In the genomic region with DNA sequence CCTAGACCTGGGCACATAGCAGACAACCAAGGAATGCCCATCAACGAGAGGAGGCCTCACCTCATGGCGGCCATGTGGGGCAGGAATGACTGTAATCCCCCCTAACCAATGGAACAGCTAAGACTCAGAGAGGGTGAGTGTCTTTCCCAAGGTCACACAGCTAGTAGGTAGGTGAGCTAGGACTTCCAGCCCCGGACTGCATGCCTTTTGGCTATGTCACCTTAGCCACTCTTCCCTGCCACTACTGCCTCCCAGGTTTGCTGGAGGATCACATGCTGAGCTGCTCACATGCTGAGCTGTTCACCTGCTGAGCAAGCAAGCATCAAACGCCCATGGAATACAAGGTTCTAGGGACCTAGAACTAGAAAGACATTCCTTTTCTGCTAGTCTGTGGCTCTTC, we compare ENCODE assay signal across 13 cellular contexts.
DNase-seq lines count a peak whose midpoint lies in the region; ATAC-seq and TF ChIP-seq lines count a peak whose summit lies in the region.
"Had no signal": no experiment of that assay in that cellular context is flagged by ENCODE, and none has a peak within 500 bp of the region (broad histone marks: within the 10 kb centered on the region; RNA-seq: fewer than 3 reads in every experiment).

No MANE protein-coding gene starts in this region.

- DNase-seq in cardiac septum (ENCODE audit: low spot score) (peak; percentile 59), left ventricle myocardium inferior (no peak), RWPE2 (ENCODE audit: low spot score) (peak; percentile 58), sciatic nerve (ENCODE audit: low spot score) (peak; percentile 36), globus pallidus (ENCODE audit: low spot score) (no peak), colonic mucosa (no peak), H7 (no peak)
- DNase-seq: C1 segment of cervical spinal cord; Calu3; CD4-positive, alpha-beta T cell; DMS 273 treated with DMSO at 0.1 percent for 48 hours; GM23248; H9 had no signal

- intact Hi-C loops in cardiac septum (cut with DNase I) (no loop called here), left ventricle myocardium inferior (cut with micrococcal nuclease) (no loop called here), sciatic nerve (cut with DNase I) (no loop called here), colonic mucosa (cut with DNase I) (no loop called here)

- H3K9me3 ChIP-seq in left ventricle myocardium inferior (replicated peaks) (no peaks in the 10 kb centered on the region), RWPE2 (ENCODE audit: severe bottlenecking) (no peaks in the 10 kb centered on the region), colonic mucosa (no peaks in the 10 kb centered on the region)

- no peak for TF ChIP-seq CTCF in left ventricle myocardium inferior (IDR thresholded peaks at IDR 0.05; ENCODE audit: borderline replicate concordance)
- no peak for TF ChIP-seq CTCF in RWPE2 (IDR thresholded peaks at IDR 0.05; ENCODE audit: poor library complexity, severe bottlenecking)
- TF ChIP-seq CTCF in colonic mucosa (IDR thresholded peaks at IDR 0.05) = no peak

- H3K27ac ChIP-seq in left ventricle myocardium inferior (replicated peaks) (no peak overlapping the region), RWPE2 (ENCODE audit: poor library complexity, severe bottlenecking) (no peak overlapping the region), colonic mucosa (no peak overlapping the region)
- H3K27ac ChIP-seq: GM23248 had no signal

- H3K27me3 ChIP-seq in left ventricle myocardium inferior (ENCODE audit: low read depth) (peaks cover 11% of the 10 kb centered on the region), RWPE2 (ENCODE audit: insufficient read depth, poor library complexity, severe bottlenecking) (no peaks in the 10 kb centered on the region), colonic mucosa (no peaks in the 10 kb centered on the region), H7 (ENCODE audit: control insufficient read depth, insufficient read depth, low read length) (no peaks in the 10 kb centered on the region; the same call in 1 of the 2 replicates)

- no peak for ATAC-seq in RWPE2 (ENCODE audit: low read depth)
- no peak for ATAC-seq in sciatic nerve

- no peak overlapping the region for H3K4me3 ChIP-seq in left ventricle myocardium inferior
- H3K4me3 ChIP-seq in RWPE2 (ENCODE audit: severe bottlenecking) = no peak overlapping the region
- no peak overlapping the region for H3K4me3 ChIP-seq in colonic mucosa
- H3K4me3 ChIP-seq in H7 (ENCODE audit: insufficient read depth, low read depth, low read length) = no peak overlapping the region
- H3K4me3 ChIP-seq: GM23248 had no signal

- no peak overlapping the region for H3K9ac ChIP-seq in colonic mucosa (ENCODE audit: low read depth in 2 of 2, low read length in 2 of 2)
- H3K9ac ChIP-seq: GM23248 had no signal

- H3K4me1 ChIP-seq in left ventricle myocardium inferior (no peaks in the 10 kb centered on the region), RWPE2 (ENCODE audit: insufficient read depth, poor library complexity, severe bottlenecking) (peaks cover 9% of the 10 kb centered on the region), colonic mucosa (no peaks in the 10 kb centered on the region)

- H3K36me3 ChIP-seq in left ventricle myocardium inferior = no peaks in the 10 kb centered on the region
- H3K36me3 ChIP-seq in RWPE2 (ENCODE audit: low read depth) = no peaks in the 10 kb centered on the region
- H3K36me3 ChIP-seq in colonic mucosa = no peaks in the 10 kb centered on the region
- no peaks in the 10 kb centered on the region for H3K36me3 ChIP-seq in H7 (replicated peaks; ENCODE audit: control insufficient read depth, insufficient read depth, low read length)

Comparison
In these comparisons a context has a peak if more than half of its experiments do, and no peak if none do; other contexts are left out.
1. DNase-seq: peak in cardiac septum (single experiment), RWPE2 (single experiment) and sciatic nerve (single experiment); none in left ventricle myocardium inferior (single experiment), globus pallidus (single experiment), colonic mucosa (single experiment) and H7 (single experiment).